ENCODE assay signal across 1 cellular context in genomic region chr3:30435950-30436349, GRCh38.
TF ChIP-seq lines count a peak whose summit lies in the region.

No MANE protein-coding gene starts in this region.

TF ChIP-seq in GM23338, 12 proteins besides CTCF, POLR2A, EP300 and RAD21 (continued from another document):
- no peak for TF ChIP-seq JUNB (IDR thresholded peaks at IDR 0.05; ENCODE audit: unreplicated experiment)
- TF ChIP-seq, protein P1, sequence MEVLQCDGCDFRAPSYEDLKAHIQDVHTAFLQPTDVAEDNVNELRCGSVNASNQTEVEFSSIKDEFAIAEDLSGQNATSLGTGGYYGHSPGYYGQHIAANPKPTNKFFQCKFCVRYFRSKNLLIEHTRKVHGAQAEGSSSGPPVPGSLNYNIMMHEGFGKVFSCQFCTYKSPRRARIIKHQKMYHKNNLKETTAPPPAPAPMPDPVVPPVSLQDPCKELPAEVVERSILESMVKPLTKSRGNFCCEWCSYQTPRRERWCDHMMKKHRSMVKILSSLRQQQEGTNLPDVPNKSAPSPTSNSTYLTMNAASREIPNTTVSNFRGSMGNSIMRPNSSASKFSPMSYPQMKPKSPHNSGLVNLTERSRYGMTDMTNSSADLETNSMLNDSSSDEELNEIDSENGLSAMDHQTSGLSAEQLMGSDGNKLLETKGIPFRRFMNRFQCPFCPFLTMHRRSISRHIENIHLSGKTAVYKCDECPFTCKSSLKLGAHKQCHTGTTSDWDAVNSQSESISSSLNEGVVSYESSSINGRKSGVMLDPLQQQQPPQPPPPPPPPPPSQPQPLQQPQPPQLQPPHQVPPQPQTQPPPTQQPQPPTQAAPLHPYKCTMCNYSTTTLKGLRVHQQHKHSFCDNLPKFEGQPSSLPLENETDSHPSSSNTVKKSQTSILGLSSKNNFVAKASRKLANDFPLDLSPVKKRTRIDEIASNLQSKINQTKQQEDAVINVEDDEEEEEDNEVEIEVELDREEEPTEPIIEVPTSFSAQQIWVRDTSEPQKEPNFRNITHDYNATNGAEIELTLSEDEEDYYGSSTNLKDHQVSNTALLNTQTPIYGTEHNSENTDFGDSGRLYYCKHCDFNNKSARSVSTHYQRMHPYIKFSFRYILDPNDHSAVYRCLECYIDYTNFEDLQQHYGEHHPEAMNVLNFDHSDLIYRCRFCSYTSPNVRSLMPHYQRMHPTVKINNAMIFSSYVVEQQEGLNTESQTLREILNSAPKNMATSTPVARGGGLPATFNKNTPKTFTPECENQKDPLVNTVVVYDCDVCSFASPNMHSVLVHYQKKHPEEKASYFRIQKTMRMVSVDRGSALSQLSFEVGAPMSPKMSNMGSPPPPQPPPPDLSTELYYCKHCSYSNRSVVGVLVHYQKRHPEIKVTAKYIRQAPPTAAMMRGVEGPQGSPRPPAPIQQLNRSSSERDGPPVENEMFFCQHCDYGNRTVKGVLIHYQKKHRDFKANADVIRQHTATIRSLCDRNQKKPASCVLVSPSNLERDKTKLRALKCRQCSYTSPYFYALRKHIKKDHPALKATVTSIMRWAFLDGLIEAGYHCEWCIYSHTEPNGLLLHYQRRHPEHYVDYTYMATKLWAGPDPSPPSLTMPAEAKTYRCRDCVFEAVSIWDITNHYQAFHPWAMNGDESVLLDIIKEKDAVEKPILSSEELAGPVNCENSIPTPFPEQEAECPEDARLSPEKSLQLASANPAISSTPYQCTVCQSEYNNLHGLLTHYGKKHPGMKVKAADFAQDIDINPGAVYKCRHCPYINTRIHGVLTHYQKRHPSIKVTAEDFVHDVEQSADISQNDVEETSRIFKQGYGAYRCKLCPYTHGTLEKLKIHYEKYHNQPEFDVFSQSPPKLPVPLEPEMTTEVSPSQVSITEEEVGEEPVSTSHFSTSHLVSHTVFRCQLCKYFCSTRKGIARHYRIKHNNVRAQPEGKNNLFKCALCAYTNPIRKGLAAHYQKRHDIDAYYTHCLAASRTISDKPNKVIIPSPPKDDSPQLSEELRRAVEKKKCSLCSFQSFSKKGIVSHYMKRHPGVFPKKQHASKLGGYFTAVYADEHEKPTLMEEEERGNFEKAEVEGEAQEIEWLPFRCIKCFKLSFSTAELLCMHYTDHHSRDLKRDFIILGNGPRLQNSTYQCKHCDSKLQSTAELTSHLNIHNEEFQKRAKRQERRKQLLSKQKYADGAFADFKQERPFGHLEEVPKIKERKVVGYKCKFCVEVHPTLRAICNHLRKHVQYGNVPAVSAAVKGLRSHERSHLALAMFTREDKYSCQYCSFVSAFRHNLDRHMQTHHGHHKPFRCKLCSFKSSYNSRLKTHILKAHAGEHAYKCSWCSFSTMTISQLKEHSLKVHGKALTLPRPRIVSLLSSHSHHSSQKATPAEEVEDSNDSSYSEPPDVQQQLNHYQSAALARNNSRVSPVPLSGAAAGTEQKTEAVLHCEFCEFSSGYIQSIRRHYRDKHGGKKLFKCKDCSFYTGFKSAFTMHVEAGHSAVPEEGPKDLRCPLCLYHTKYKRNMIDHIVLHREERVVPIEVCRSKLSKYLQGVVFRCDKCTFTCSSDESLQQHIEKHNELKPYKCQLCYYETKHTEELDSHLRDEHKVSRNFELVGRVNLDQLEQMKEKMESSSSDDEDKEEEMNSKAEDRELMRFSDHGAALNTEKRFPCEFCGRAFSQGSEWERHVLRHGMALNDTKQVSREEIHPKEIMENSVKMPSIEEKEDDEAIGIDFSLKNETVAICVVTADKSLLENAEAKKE (CRISPR knock-in tag; IDR thresholded peaks at IDR 0.05) = no peak
